In genomic region chr3:194310516-194310915, GRCh38 we compare ENCODE assay signal across 22 cellular contexts. TPM values are rescaled to one million over a fixed set of nuclear protein-coding genes. Genes with fewer than 3 reads are reported as not detected.
"Had no signal": no experiment of that assay in that cellular context is flagged by ENCODE, and none has a peak within 500 bp of the region (broad histone marks: within the 10 kb centered on the region; RNA-seq: fewer than 3 reads in every experiment).

No MANE protein-coding gene starts in this region.

- H3K36me3 ChIP-seq: breast epithelium had no signal

- ATAC-seq: activated CD4-positive, CD25-positive, alpha-beta regulatory T cell treated with anti-CD3 and anti-CD28 coated beads, Interleukin-2, amount 50 U/mL, for 24 hours; activated T-cell treated with anti-CD3 and anti-CD28 coated beads, Interleukin-2, amount 50 U/mL, for 4 hours; K562; PC-3 had no signal

- H3K9me3 ChIP-seq: breast epithelium had no signal

- DNase-seq: activated CD4-positive, alpha-beta T cell treated with anti-CD3 and anti-CD28 coated beads for 4 hours; activated CD8-positive, alpha-beta memory T cell treated with anti-CD3 and anti-CD28 coated beads for 24 hours; activated naive CD4-positive, alpha-beta T cell treated with anti-CD3 and anti-CD28 coated beads, Interleukin-2, amount 50 U/mL, for 16 hours; activated naive CD8-positive, alpha-beta T cell treated with anti-CD3 and anti-CD28 coated beads, Interleukin-2, amount 10 ng/mL, durations not matched to agents 7 days and 5 days; activated T-cell treated with anti-CD3 and anti-CD28 coated beads, Interleukin-2, amount 50 U/mL, for 4 hours; central memory CD4-positive, alpha-beta T cell; Karpas-422; MM.1S; NCI-H146; NCI-H1930; NCI-H2171; NCI-H226; NCI-H510A treated with DMSO at 0.1 percent for 48 hours; NCI-H69; PC-3; SIG-M5 had no signal

- H3K27ac Mint-ChIP-seq: activated naive CD8-positive, alpha-beta T cell treated with anti-CD3 and anti-CD28 coated beads, Interleukin-2, amount 10 ng/mL, durations not matched to agents 7 days and 5 days had no signal

- H3K27me3 ChIP-seq: breast epithelium had no signal

- H3K9me3 Mint-ChIP-seq: activated naive CD8-positive, alpha-beta T cell treated with anti-CD3 and anti-CD28 coated beads, Interleukin-2, amount 10 ng/mL, durations not matched to agents 7 days and 5 days; activated T-cell treated with anti-CD3 and anti-CD28 coated beads, Interleukin-2, amount 50 U/mL, for 4 hours had no signal

- H3K4me3 ChIP-seq: breast epithelium, K562 had no signal

- H3K4me3 Mint-ChIP-seq: activated naive CD8-positive, alpha-beta T cell treated with anti-CD3 and anti-CD28 coated beads, Interleukin-2, amount 10 ng/mL, durations not matched to agents 7 days and 5 days; activated T-cell treated with anti-CD3 and anti-CD28 coated beads, Interleukin-2, amount 50 U/mL, for 4 hours had no signal

RNA-seq across cellular contexts. Expression of gene CPN2, which starts 40.6 kb away (rescaled TPM):
- total RNA-seq: activated naive CD8-positive, alpha-beta T cell treated with anti-CD3 and anti-CD28 coated beads, Interleukin-2, amount 10 ng/mL, durations not matched to agents 7 days and 5 days; aorta; chondrocyte; K562; T-helper 2 cell treated with Interferon-gamma antibody and Interleukin-4, amounts not matched to agents 100 ng/mL and 5 ng/mL, for 36 hours had no signal
- polyA plus RNA-seq: aorta, K562 had no signal

RNA-seq across cellular contexts. Expression of gene LRRC15, which starts 59.0 kb away (rescaled TPM):
- total RNA-seq: activated naive CD8-positive, alpha-beta T cell treated with anti-CD3 and anti-CD28 coated beads, Interleukin-2, amount 10 ng/mL, durations not matched to agents 7 days and 5 days; activated T-cell treated with anti-CD3 and anti-CD28 coated beads, Interleukin-2, amount 50 U/mL, for 4 hours; K562; T-helper 2 cell treated with Interferon-gamma antibody and Interleukin-4, amounts not matched to agents 100 ng/mL and 5 ng/mL, for 36 hours had no signal
- polyA plus RNA-seq: aorta, K562 had no signal
